Comparison of ENCODE assay signal across 2 cellular contexts in genomic region chr19:621191-621590, GRCh38. TPM values are rescaled to one million over a fixed set of nuclear protein-coding genes. Genes with fewer than 3 reads are reported as not detected.
"Had no signal": no experiment of that assay in that cellular context is flagged by ENCODE, and none has a peak within 500 bp of the region (broad histone marks: within the 10 kb centered on the region; RNA-seq: fewer than 3 reads in every experiment).

No MANE protein-coding gene starts in this region.

RNA-seq across cellular contexts. Expression of gene FGF22, which starts 18.5 kb away (rescaled TPM):
- total RNA-seq: G401, GM12878 had no signal
